Comparison of ENCODE assay signal across 1 cellular context in genomic region chr5:134070979-134071849, GRCh38.
TF ChIP-seq lines count a peak whose summit lies in the region.

No MANE protein-coding gene starts in this region.

TF ChIP-seq in HepG2, 621 proteins besides CTCF, POLR2A, EP300 and RAD21 (continued from another document and continues in another):
- TF ChIP-seq ZNF784 (CRISPR knock-in tag; IDR thresholded peaks at IDR 0.05; ENCODE audit: borderline replicate concordance) (peak; percentile 77; the same call in 1 of the 2 replicates), ZNF576 (CRISPR knock-in tag; IDR thresholded peaks at IDR 0.05) (no peak), DDIT3 (CRISPR knock-in tag; IDR thresholded peaks at IDR 0.05) (no peak), ZNF572 (CRISPR knock-in tag; IDR thresholded peaks at IDR 0.05) (no peak), ZFP90 (CRISPR knock-in tag; IDR thresholded peaks at IDR 0.05; ENCODE audit: borderline replicate concordance) (0 out of 2 replicates have a peak, but pooled peaks have one; percentile 30), KDM6A (CRISPR knock-in tag; IDR thresholded peaks at IDR 0.05; ENCODE audit: low read depth) (no peak), PATZ1 (CRISPR knock-in tag; IDR thresholded peaks at IDR 0.05) (peak; percentile 100), ZNF75D (CRISPR knock-in tag; IDR thresholded peaks at IDR 0.05; ENCODE audit: borderline replicate concordance) (no peak), NFATC3 (CRISPR knock-in tag; IDR thresholded peaks at IDR 0.05) (no peak; the same call in 1 of the 2 replicates), RFX5 (IDR thresholded peaks at IDR 0.05; ENCODE audit: low read depth, low read length) (no peak), TERF1 (CRISPR knock-in tag; IDR thresholded peaks at IDR 0.05) (no peak), ZNF354B (CRISPR knock-in tag; IDR thresholded peaks at IDR 0.05) (no peak), NFKBIZ (CRISPR knock-in tag; IDR thresholded peaks at IDR 0.05) (no peak), SYNCRIP (IDR thresholded peaks at IDR 0.05; ENCODE audit: insufficient read depth, low read depth, low read length) (no peak), MLXIP (CRISPR knock-in tag; IDR thresholded peaks at IDR 0.05; ENCODE audit: borderline replicate concordance) (no peak), FOXP1 (IDR thresholded peaks at IDR 0.05) (no peak), FOXP1 (CRISPR knock-in tag; IDR thresholded peaks at IDR 0.05) (no peak; the same call in 1 of the 2 replicates), SMAD1 (CRISPR knock-in tag; IDR thresholded peaks at IDR 0.05; ENCODE audit: borderline replicate concordance, low read depth) (no peak), ZNF674 (CRISPR knock-in tag; IDR thresholded peaks at IDR 0.05; ENCODE audit: low read depth) (no peak), CC2D1A (CRISPR knock-in tag; IDR thresholded peaks at IDR 0.05) (no peak), RELA (CRISPR knock-in tag; IDR thresholded peaks at IDR 0.05) (0 out of 2 replicates have a peak, but pooled peaks have one; percentile 61), HMG20A (CRISPR knock-in tag; IDR thresholded peaks at IDR 0.05; ENCODE audit: borderline replicate concordance) (peak; percentile 80; the same call in 1 of the 2 replicates), SNAI1 (CRISPR knock-in tag; IDR thresholded peaks at IDR 0.05; ENCODE audit: borderline replicate concordance) (peak; percentile 85), PITX1 (CRISPR knock-in tag; IDR thresholded peaks at IDR 0.05) (peak; percentile 82), HOXA9 (CRISPR knock-in tag; IDR thresholded peaks at IDR 0.05; ENCODE audit: borderline replicate concordance) (no peak), ZNF512 (CRISPR knock-in tag; IDR thresholded peaks at IDR 0.05) (no peak), ZFP37 (CRISPR knock-in tag; IDR thresholded peaks at IDR 0.05; ENCODE audit: borderline replicate concordance) (no peak), ZNF138 (CRISPR knock-in tag; IDR thresholded peaks at IDR 0.05; ENCODE audit: low read depth) (no peak), POGZ (CRISPR knock-in tag; IDR thresholded peaks at IDR 0.05) (peak; percentile 61; the same call in 1 of the 2 replicates), HNRNPL (IDR thresholded peaks at IDR 0.05; ENCODE audit: low read depth, low read length) (peak; percentile 90), ZNF768 (CRISPR knock-in tag; IDR thresholded peaks at IDR 0.05) (peak; percentile 74; the same call in 1 of the 2 replicates), ZNF562 (CRISPR knock-in tag; IDR thresholded peaks at IDR 0.05; ENCODE audit: borderline replicate concordance) (no peak), CEBPZ (IDR thresholded peaks at IDR 0.05; ENCODE audit: low read length) (no peak), MNT (IDR thresholded peaks at IDR 0.05) (no peak), GLMP (CRISPR knock-in tag; IDR thresholded peaks at IDR 0.05; ENCODE audit: borderline replicate concordance) (no peak)
